ENCODE assay signal across 21 cellular contexts in the genomic region with DNA sequence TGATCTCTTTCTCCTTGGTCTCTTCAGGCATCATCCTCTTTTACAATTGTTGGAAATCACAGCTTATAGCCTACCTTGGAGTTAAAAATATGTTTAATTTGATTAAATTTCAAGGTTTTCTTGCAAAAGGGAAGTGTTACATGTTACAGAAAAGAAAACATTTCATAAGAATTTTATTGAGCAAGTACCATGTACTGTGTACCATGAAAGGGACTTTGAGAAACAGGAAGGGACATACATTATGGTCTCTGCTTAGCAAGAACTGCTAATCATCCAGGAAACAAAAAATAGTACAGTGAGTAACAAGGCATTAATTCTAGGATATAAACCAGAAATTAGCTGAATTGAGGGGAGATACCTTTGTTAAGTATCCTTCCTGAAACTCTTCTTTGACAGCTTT.
DNase-seq lines count a peak whose midpoint lies in the region; ATAC-seq, FAIRE-seq and TF ChIP-seq lines count a peak whose summit lies in the region.
"Had no signal": no experiment of that assay in that cellular context is flagged by ENCODE, and none has a peak within 500 bp of the region (broad histone marks: within the 10 kb centered on the region; RNA-seq: fewer than 3 reads in every experiment).

No MANE protein-coding gene starts in this region.

- no peak overlapping the region for H2AFZ ChIP-seq in hepatocyte

- POLR2A ChIA-PET in activated CD4-positive, alpha-beta T cell treated with anti-CD3 and anti-CD28 coated beads for 36 hours (lab: Charles Lee): no interaction called here

- H3K27ac ChIP-seq in hepatocyte: no peak overlapping the region
- H3K27ac ChIP-seq: SK-N-MC had no signal

- peaks cover 9% of the 10 kb centered on the region for H3K9me3 Mint-ChIP-seq in glutamatergic neuron (ENCODE audit: unreplicated experiment)
- H3K9me3 Mint-ChIP-seq in activated CD4-positive, alpha-beta T cell treated with anti-CD3 and anti-CD28 coated beads for 36 hours (ENCODE audit: low read depth): no peaks in the 10 kb centered on the region
- H3K9me3 Mint-ChIP-seq: CD8-positive, alpha-beta T cell had no signal

- DNase-seq in GM19239 (ENCODE audit: insufficient read length, low spot score) (no peak), NOMO-1 treated with dmso at 0.1 percent for 144 hours (lab: John Stamatoyannopoulos, UW; ENCODE audit: unreplicated experiment) (peak; percentile 23), glutamatergic neuron (no peak), NCI-H524 treated with DMSO at 0.1 percent for 48 hours (lab: John Stamatoyannopoulos, UW) (no peak), hepatocyte (ENCODE audit: low spot score) (no peak)
- no peak for DNase-seq in activated CD4-positive, alpha-beta T cell treated with anti-CD3 and anti-CD28 coated beads for 36 hours
- DNase-seq: CD8-positive, alpha-beta T cell; DMS79; GOT3; KG1; NCI-H1105; NCI-H1694 treated with DMSO at 0.1 percent for 48 hours; NCI-H2107; NCI-H345; NCI-H526 treated with DMSO at 0.1 percent for 48 hours; T-helper 1 cell had no signal

- no peaks in the 10 kb centered on the region for H3K9me3 ChIP-seq in hepatocyte (ENCODE audit: low read depth)

- H3K4me2 ChIP-seq in hepatocyte: no peak overlapping the region

- CTCF ChIA-PET in activated CD4-positive, alpha-beta T cell treated with anti-CD3 and anti-CD28 coated beads for 36 hours (lab: Charles Lee): interaction anchor here (1.5 kb wide), 1 partner anchor 30 kb away, joined by 3 read pairs; no protein-coding TSS in a partner anchor

- intact Hi-C loops in activated CD4-positive, alpha-beta T cell treated with anti-CD3 and anti-CD28 coated beads for 36 hours (cut with DNase I, micrococcal nuclease): loop anchor here in 1 of 2 experiments (10.0 kb wide), 1 partner anchor 198 kb away; a partner anchor contains a TSS

- no peak overlapping the region for H3K4me3 Mint-ChIP-seq in glutamatergic neuron (ENCODE audit: unreplicated experiment)
- no peak overlapping the region for H3K4me3 Mint-ChIP-seq in activated CD4-positive, alpha-beta T cell treated with anti-CD3 and anti-CD28 coated beads for 36 hours
- H3K4me3 Mint-ChIP-seq: B cell; CD8-positive, alpha-beta T cell had no signal

- H3K27me3 ChIP-seq in hepatocyte: no peaks in the 10 kb centered on the region

- H3K36me3 ChIP-seq in hepatocyte (replicated peaks; ENCODE audit: insufficient read depth, low read depth): no peaks in the 10 kb centered on the region

- H3K79me2 ChIP-seq in hepatocyte: no peaks in the 10 kb centered on the region

- ATAC-seq in activated CD4-positive, alpha-beta T cell treated with anti-CD3 and anti-CD28 coated beads for 36 hours: no peak
- no peak for ATAC-seq in HG03354 (IDR thresholded peaks at IDR 0.05; ENCODE audit: poor library complexity, severe bottlenecking, unreplicated experiment)
- ATAC-seq: CD8-positive, alpha-beta T cell; Panc1 had no signal

- H3K4me3 ChIP-seq in hepatocyte: no peak overlapping the region
- H3K4me3 ChIP-seq: SK-N-MC had no signal

- H3K27me3 Mint-ChIP-seq in glutamatergic neuron (ENCODE audit: unreplicated experiment): no peaks in the 10 kb centered on the region
- H3K27me3 Mint-ChIP-seq in activated CD4-positive, alpha-beta T cell treated with anti-CD3 and anti-CD28 coated beads for 36 hours: peaks cover 4% of the 10 kb centered on the region
- H3K27me3 Mint-ChIP-seq: B cell had no signal

- TF ChIP-seq CTCF in glutamatergic neuron (IDR thresholded peaks at IDR 0.05; ENCODE audit: partially characterized antibody, unreplicated experiment) (no peak), hepatocyte (IDR thresholded peaks at IDR 0.05; ENCODE audit: poor library complexity) (no peak)

- H3K9me2 ChIP-seq in hepatocyte (replicated peaks; ENCODE audit: insufficient read depth): no peaks in the 10 kb centered on the region

- H4K20me1 ChIP-seq in hepatocyte (ENCODE audit: insufficient read depth, poor library complexity, severe bottlenecking): no peaks in the 10 kb centered on the region

- FAIRE-seq in GM19239 (lab: Jason Lieb, UNC): peak; percentile 14
- FAIRE-seq: HepG2 had no signal

- H3K4me1 Mint-ChIP-seq in glutamatergic neuron (ENCODE audit: low read depth, unreplicated experiment): peaks cover 46% of the 10 kb centered on the region
- H3K4me1 Mint-ChIP-seq in activated CD4-positive, alpha-beta T cell treated with anti-CD3 and anti-CD28 coated beads for 36 hours: peaks cover 6% of the 10 kb centered on the region

- H3K36me3 Mint-ChIP-seq in glutamatergic neuron (ENCODE audit: unreplicated experiment): no peaks in the 10 kb centered on the region
- no peaks in the 10 kb centered on the region for H3K36me3 Mint-ChIP-seq in activated CD4-positive, alpha-beta T cell treated with anti-CD3 and anti-CD28 coated beads for 36 hours (ENCODE audit: low read depth)
- H3K36me3 Mint-ChIP-seq: CD8-positive, alpha-beta T cell had no signal

- peak overlapping the region; percentile 53 for H3K27ac Mint-ChIP-seq in glutamatergic neuron (ENCODE audit: unreplicated experiment)
- H3K27ac Mint-ChIP-seq in activated CD4-positive, alpha-beta T cell treated with anti-CD3 and anti-CD28 coated beads for 36 hours: no peak overlapping the region
- H3K27ac Mint-ChIP-seq: B cell; CD8-positive, alpha-beta T cell had no signal

- peaks cover 15% of the 10 kb centered on the region for H3K4me1 ChIP-seq in hepatocyte (ENCODE audit: insufficient read depth)
